Comparison of ENCODE assay signal across 16 cellular contexts in the genomic region with DNA sequence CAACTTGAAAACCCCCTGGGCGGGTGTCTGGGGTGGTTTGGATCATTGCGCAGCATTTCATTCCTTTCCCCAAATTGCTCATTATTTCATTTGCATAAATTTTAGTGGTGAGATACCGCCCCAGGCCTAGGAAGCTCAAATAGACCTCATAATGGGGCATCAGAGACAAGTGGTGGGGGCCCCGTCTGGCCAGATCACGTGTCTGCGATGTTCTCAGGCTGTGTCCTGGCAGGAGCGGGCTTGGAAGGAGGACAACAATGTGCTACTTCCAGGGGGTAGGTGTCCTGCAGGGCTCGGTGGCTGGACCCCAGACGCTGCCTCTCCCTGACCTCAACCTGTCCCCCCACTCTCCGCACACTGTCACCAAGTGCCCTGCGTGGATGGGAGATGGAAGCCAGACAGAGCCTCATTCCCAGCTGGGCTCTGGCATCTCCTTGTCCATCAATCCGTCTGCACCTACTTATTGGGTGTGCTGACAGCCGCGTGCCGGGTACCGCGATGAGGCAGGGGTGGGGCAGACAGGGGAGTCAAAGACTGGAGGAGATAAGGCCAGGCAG.
"Had no signal": no experiment of that assay in that cellular context is flagged by ENCODE, and none has a peak within 500 bp of the region (broad histone marks: within the 10 kb centered on the region; RNA-seq: fewer than 3 reads in every experiment).

No MANE protein-coding gene starts in this region.

- H3K4me3 ChIP-seq: breast epithelium, dorsolateral prefrontal cortex, esophagus squamous epithelium, thyroid gland, vagina had no signal

- H3K27me3 ChIP-seq: breast epithelium, esophagus squamous epithelium, foreskin keratinocyte, thyroid gland, vagina had no signal

- H3K9me3 ChIP-seq: breast epithelium, esophagus squamous epithelium, thyroid gland, vagina had no signal

- FAIRE-seq: keratinocyte had no signal

- H3K9ac ChIP-seq: parathyroid adenoma had no signal

- H3K4me1 Mint-ChIP-seq: activated naive CD8-positive, alpha-beta T cell treated with anti-CD3 and anti-CD28 coated beads, Interleukin-2, amount 10 ng/mL, durations not matched to agents 7 days and 5 days had no signal

- H3K27ac ChIP-seq: breast epithelium, dorsolateral prefrontal cortex, foreskin keratinocyte, parathyroid adenoma, thyroid gland, vagina had no signal

- ATAC-seq: activated CD8-positive, alpha-beta T cell treated with anti-CD3 and anti-CD28 coated beads for 36 hours; foreskin keratinocyte had no signal

- H3K36me3 Mint-ChIP-seq: activated naive CD8-positive, alpha-beta T cell treated with anti-CD3 and anti-CD28 coated beads, Interleukin-2, amount 10 ng/mL, durations not matched to agents 7 days and 5 days had no signal

- H3K27ac Mint-ChIP-seq: activated CD8-positive, alpha-beta T cell treated with anti-CD3 and anti-CD28 coated beads for 36 hours; activated naive CD8-positive, alpha-beta T cell treated with anti-CD3 and anti-CD28 coated beads, Interleukin-2, amount 10 ng/mL, durations not matched to agents 7 days and 5 days; activated T-cell treated with anti-CD3 and anti-CD28 coated beads, Interleukin-2, amount 50 U/mL, for 72 hours; T-helper 2 cell treated with Interferon-gamma antibody and Interleukin-4, amounts not matched to agents 5 μg/mL and 100 μg/mL, for 36 hours had no signal

- H3K4me1 ChIP-seq: breast epithelium, foreskin keratinocyte, thyroid gland, vagina had no signal

- H3K9me3 Mint-ChIP-seq: activated CD8-positive, alpha-beta T cell treated with anti-CD3 and anti-CD28 coated beads for 36 hours; activated naive CD8-positive, alpha-beta T cell treated with anti-CD3 and anti-CD28 coated beads, Interleukin-2, amount 10 ng/mL, durations not matched to agents 7 days and 5 days; activated T-cell treated with anti-CD3 and anti-CD28 coated beads, Interleukin-2, amount 50 U/mL, for 72 hours; neural crest cell; T-helper 2 cell treated with Interferon-gamma antibody and Interleukin-4, amounts not matched to agents 5 μg/mL and 100 μg/mL, for 36 hours had no signal

- H3K36me3 ChIP-seq: breast epithelium, esophagus squamous epithelium, thyroid gland, vagina had no signal

- DNase-seq: activated CD8-positive, alpha-beta memory T cell treated with anti-CD3 and anti-CD28 coated beads, Interleukin-2, amount 50 U/mL, for 4 hours; activated CD8-positive, alpha-beta T cell treated with anti-CD3 and anti-CD28 coated beads for 36 hours; activated naive CD8-positive, alpha-beta T cell treated with anti-CD3 and anti-CD28 coated beads, Interleukin-2, amount 10 ng/mL, durations not matched to agents 7 days and 5 days; aorta; dorsolateral prefrontal cortex; esophagus squamous epithelium; stimulated activated CD4-positive, alpha-beta T cell treated with anti-CD3 and anti-CD28 coated beads, Interleukin-4, amount 100 ng/mL, for 24 hours; thyroid gland had no signal

- H3K4me3 Mint-ChIP-seq: activated CD8-positive, alpha-beta T cell treated with anti-CD3 and anti-CD28 coated beads for 36 hours; activated naive CD8-positive, alpha-beta T cell treated with anti-CD3 and anti-CD28 coated beads, Interleukin-2, amount 10 ng/mL, durations not matched to agents 7 days and 5 days; activated T-cell treated with anti-CD3 and anti-CD28 coated beads, Interleukin-2, amount 50 U/mL, for 72 hours; neural crest cell; T-helper 2 cell treated with Interferon-gamma antibody and Interleukin-4, amounts not matched to agents 5 μg/mL and 100 μg/mL, for 36 hours had no signal
